In the genomic region with DNA sequence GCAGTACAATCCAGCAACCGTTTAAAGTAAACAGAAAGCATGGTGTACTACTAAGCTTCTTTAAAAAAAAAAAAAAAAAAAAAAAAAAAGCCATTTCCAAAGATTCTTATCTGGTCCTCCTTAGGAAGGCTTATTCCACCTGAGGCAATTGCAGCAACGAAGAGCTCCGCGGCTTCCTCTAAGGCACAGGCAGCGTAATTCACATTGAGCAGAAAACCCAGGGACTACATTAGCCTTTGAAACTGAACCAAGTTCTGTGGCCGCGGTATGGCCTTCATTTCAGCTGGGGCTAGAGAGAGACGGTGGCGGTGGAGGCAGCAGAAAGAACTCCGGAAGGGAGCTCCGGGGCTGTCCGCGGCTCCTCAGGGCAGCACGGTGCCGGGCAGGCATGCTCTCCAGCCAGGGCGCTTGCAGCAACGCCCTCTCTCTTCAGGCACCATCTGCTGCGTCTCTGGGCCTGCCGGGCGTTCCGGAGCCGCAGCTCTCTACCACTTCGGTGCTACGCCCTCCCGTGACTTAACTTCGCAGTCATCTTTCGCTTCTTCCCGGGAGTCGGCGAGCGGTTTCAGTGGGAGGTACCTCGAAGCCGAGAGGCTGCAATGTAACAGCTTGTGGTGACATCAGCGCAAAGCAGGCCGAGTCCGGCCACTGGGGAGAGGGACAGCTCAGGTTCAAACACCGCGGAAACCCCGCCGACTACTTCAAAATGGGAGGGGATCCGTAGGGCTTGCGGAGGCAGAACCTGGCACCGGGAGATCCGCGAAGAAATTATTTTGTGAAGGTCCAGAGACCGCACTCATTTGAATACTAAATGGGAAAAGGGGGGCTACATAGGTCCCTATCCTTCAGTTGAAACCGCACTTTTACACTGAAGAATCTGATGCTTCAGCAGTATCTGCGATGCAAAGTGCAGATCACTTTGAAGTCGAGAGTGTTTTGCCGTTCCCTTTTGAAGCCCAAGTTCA, we compare ENCODE assay signal across 1 cellular context.
TF ChIP-seq lines count a peak whose summit lies in the region.

No MANE protein-coding gene starts in this region.

TF ChIP-seq in H1, 55 proteins besides CTCF, POLR2A, EP300 and RAD21:
- peak; percentile 68 for TF ChIP-seq CREB1 (IDR thresholded peaks at IDR 0.05)
- TF ChIP-seq RBBP5 (IDR thresholded peaks at IDR 0.05; ENCODE audit: borderline replicate concordance, low read depth, low read length): peak; percentile 87; the same call in 1 of the 2 replicates
- TF ChIP-seq CBX8 (IDR thresholded peaks at IDR 0.05; ENCODE audit: borderline replicate concordance, low read depth, low read length): no peak
- TF ChIP-seq YY1 (IDR thresholded peaks at IDR 0.05; ENCODE audit: low read depth, low read length): peak; percentile 78; the same call in 1 of the 2 replicates
- TF ChIP-seq GTF2F1 (IDR thresholded peaks at IDR 0.05; ENCODE audit: borderline replicate concordance, low read depth, low read length): no peak
- TF ChIP-seq TAF1 (IDR thresholded peaks at IDR 0.05; ENCODE audit: low read depth, low read length): peak; percentile 84
- peak; percentile 32 for TF ChIP-seq CHD7 (IDR thresholded peaks at IDR 0.05; ENCODE audit: insufficient replicate concordance, low read length)
- TF ChIP-seq E2F6 (IDR thresholded peaks at IDR 0.05): peak; percentile 58; the same call in 1 of the 2 replicates
- TF ChIP-seq KDM5A (IDR thresholded peaks at IDR 0.05; ENCODE audit: low read length): no peak
- TF ChIP-seq SIX5 (IDR thresholded peaks at IDR 0.05; ENCODE audit: low read depth, low read length): no peak
- TF ChIP-seq RFX5 (IDR thresholded peaks at IDR 0.05; ENCODE audit: borderline replicate concordance, low read depth, low read length): no peak
- TF ChIP-seq TAF7 (optimal IDR thresholded peaks at IDR 0.05; ENCODE audit: borderline replicate concordance, low read depth, low read length): peak; percentile 33
- peak; percentile 95 for TF ChIP-seq ASH2L (IDR thresholded peaks at IDR 0.05; ENCODE audit: low read length)
- TF ChIP-seq MAX (IDR thresholded peaks at IDR 0.05): peak; percentile 75
- TF ChIP-seq TEAD4 (IDR thresholded peaks at IDR 0.05; ENCODE audit: low read depth, low read length): no peak
- TF ChIP-seq, protein P1, sequence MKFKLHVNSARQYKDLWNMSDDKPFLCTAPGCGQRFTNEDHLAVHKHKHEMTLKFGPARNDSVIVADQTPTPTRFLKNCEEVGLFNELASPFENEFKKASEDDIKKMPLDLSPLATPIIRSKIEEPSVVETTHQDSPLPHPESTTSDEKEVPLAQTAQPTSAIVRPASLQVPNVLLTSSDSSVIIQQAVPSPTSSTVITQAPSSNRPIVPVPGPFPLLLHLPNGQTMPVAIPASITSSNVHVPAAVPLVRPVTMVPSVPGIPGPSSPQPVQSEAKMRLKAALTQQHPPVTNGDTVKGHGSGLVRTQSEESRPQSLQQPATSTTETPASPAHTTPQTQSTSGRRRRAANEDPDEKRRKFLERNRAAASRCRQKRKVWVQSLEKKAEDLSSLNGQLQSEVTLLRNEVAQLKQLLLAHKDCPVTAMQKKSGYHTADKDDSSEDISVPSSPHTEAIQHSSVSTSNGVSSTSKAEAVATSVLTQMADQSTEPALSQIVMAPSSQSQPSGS (IDR thresholded peaks at IDR 0.05; ENCODE audit: low read length): peak; percentile 94
- peak; percentile 55; the same call in 1 of the 2 replicates for TF ChIP-seq JUND (IDR thresholded peaks at IDR 0.05; ENCODE audit: low read length)
- peak; percentile 41; the same call in 1 of the 2 replicates for TF ChIP-seq TCF12 (IDR thresholded peaks at IDR 0.05; ENCODE audit: low read depth, low read length)
- TF ChIP-seq BACH1 (IDR thresholded peaks at IDR 0.05; ENCODE audit: low read length): 0 out of 2 replicates have a peak, but pooled peaks have one; percentile 15
- 0 out of 2 replicates have a peak, but pooled peaks have one; percentile 62 for TF ChIP-seq GABPA (IDR thresholded peaks at IDR 0.05; ENCODE audit: borderline replicate concordance, insufficient read depth, low read length)
- no peak for TF ChIP-seq EZH2 (IDR thresholded peaks at IDR 0.05; ENCODE audit: low read depth, low read length, severe bottlenecking)
- peak; percentile 92 for TF ChIP-seq TBP (IDR thresholded peaks at IDR 0.05; ENCODE audit: low read depth, low read length)
- peak; percentile 81; the same call in 1 of the 2 replicates for TF ChIP-seq POLR2AphosphoS5 (IDR thresholded peaks at IDR 0.05; ENCODE audit: low read depth, low read length)
- peak in 1 of 2 experiments; percentile 65; a peak in 1 of 4 replicates for TF ChIP-seq SIN3A (conservative IDR thresholded peaks at IDR 0.05 in 1 of 2, IDR thresholded peaks at IDR 0.05 in 1 of 2; ENCODE audit: low read depth in 1 of 2, low read length in 2 of 2)
